ENCODE assay signal across 9 cellular contexts in the genomic region with DNA sequence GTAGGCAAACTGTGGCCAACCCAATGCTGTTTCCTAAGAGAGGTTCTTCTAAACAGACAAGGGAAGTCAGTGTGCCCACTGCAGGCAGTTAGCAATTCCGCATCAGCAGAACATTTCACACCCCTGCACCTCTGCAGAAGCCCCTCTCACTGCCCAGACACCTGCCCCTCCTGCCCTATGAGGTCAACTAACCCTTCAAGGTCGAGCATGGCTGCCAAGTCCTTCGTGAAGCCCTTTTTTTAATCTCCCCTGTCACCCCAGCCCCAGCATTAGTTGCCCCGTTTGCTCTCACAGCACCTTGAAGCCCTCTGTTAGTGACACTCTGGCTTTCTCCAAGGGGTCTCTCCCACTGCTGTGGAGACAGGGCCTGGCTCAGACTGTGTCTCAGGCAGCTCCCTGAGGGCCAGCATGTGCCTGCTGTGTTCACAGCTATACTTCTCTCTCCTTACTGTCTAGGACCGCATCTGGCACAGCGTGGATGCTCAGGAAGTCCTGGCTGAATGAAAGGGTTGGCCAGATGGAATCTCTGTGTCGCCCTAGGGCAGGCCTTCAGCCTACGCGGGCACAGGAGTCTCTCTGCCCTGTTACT. TPM values are rescaled to one million over a fixed set of nuclear protein-coding genes. Genes with fewer than 3 reads are reported as not detected.
DNase-seq lines count a peak whose midpoint lies in the region; ATAC-seq, FAIRE-seq and TF ChIP-seq lines count a peak whose summit lies in the region.
"Had no signal": no experiment of that assay in that cellular context is flagged by ENCODE, and none has a peak within 500 bp of the region (broad histone marks: within the 10 kb centered on the region; RNA-seq: fewer than 3 reads in every experiment).

No MANE protein-coding gene starts in this region.

- TF ChIP-seq POLR2A in H1 (IDR thresholded peaks at IDR 0.05; ENCODE audit: control extremely low read depth in 1 of 2, low read depth in 2 of 2, low read length in 2 of 2): 0 out of 3 replicates have a peak, but pooled peaks of 1 of the 2 experiments have one; percentile 27

- H2BK15ac ChIP-seq in H1 (ENCODE audit: low read length): no peak overlapping the region

- WGBS in H1 (ENCODE audit: extremely low coverage in 1 of 2, insufficient coverage in 1 of 2, insufficient read length in 1 of 2, insufficient replicate concordance in 2 of 2, low coverage in 1 of 2, low lambda C conversion rate in 2 of 2, missing lambda C conversion rate in 1 of 2), 2 experiments: 93% methylated on average over 9 of the region's 9 CpGs; no CpG with 5 or more reads in 1 of the 2 experiments
- 83 to 86% (median 84%) methylated on average over 9 of the region's 9 CpGs for WGBS in small intestine, 3 donors

- CTCF ChIA-PET in H1 (lab: Charles Lee; ENCODE audit: partially characterized antibody): interaction anchor here (1.0 to 4.8 kb wide), 5 partner anchors 8 to 138 kb away, joined by 3 to 48 read pairs (median 4); no protein-coding TSS in a partner anchor

- no peak overlapping the region for H2BK120ac ChIP-seq in H1 (replicated peaks; ENCODE audit: low read depth, low read length)

- peaks cover 19% of the 10 kb centered on the region for H3K4me1 ChIP-seq in GM23338 (ENCODE audit: insufficient read depth)
- H3K4me1 ChIP-seq in H1 (replicated peaks in 1 of 4; ENCODE audit: control insufficient read depth in 3 of 4, insufficient read depth in 4 of 4, low read length in 3 of 4): peaks cover 3 to 36% (median 11%) of the 10 kb centered on the region in 4 experiments; a peak in 6 of 7 replicates
- H3K4me1 ChIP-seq in small intestine (ENCODE audit: control insufficient read depth in 2 of 2, insufficient read depth in 1 of 2, low read depth in 1 of 2, low read length in 1 of 2): peaks cover 16 to 24% of the 10 kb centered on the region in 2 donors
- peaks cover 62 to 99% of the 10 kb centered on the region in 2 donors for H3K4me1 ChIP-seq in left lung

- POLR2A ChIA-PET in H1 (lab: Charles Lee; ENCODE audit: partially characterized antibody): interaction anchor here (1.0 to 5.1 kb wide), 6 partner anchors 9 to 153 kb away, joined by 3 to 40 read pairs (median 7); no protein-coding TSS in a partner anchor

- H3K79me2 ChIP-seq in GM23338 (replicated peaks; ENCODE audit: insufficient read depth) (peaks cover 100% of the 10 kb centered on the region), H1 (ENCODE audit: control insufficient read depth in 1 of 2, insufficient read depth in 2 of 2, low read length in 2 of 2) (peaks cover 14 to 100% of the 10 kb centered on the region in 2 experiments; a peak in 3 of 4 replicates)

- ATAC-seq in GM23338 (no peak), left lung (no peak)

- H2AK5ac ChIP-seq in H1 (ENCODE audit: low read depth, low read length): no peak overlapping the region

- no peak overlapping the region for H2BK20ac ChIP-seq in H1 (ENCODE audit: low read length)

- intact Hi-C loops in left lung (cut with DNase I): no loop called here

- H3K23me2 ChIP-seq in H1 (ENCODE audit: low read depth, low read length): no peaks in the 10 kb centered on the region

- H3K4me3 ChIP-seq in GM23338 (no peak overlapping the region), H1 (ENCODE audit: extremely low read depth in 1 of 4, insufficient read depth in 2 of 4, low read depth in 3 of 4, low read length in 4 of 4) (no peak overlapping the region), small intestine (ENCODE audit: low read depth in 1 of 2, low read length in 2 of 2) (no peak overlapping the region), left lung (no peak overlapping the region)
- H3K4me3 ChIP-seq: SK-N-MC had no signal

- no peak overlapping the region for H3K4me3 Mint-ChIP-seq in GM23338

- TF ChIP-seq CTCF in GM23338 (conservative IDR thresholded peaks at IDR 0.05; ENCODE audit: low read depth in 2 of 2) (no peak), H1 (IDR thresholded peaks at IDR 0.05; ENCODE audit: control extremely low read depth in 1 of 3, insufficient read depth in 1 of 3, low read depth in 1 of 3, low read length in 3 of 3) (no peak), left lung (IDR thresholded peaks at IDR 0.05) (no peak)

- H3K23ac ChIP-seq in H1 (ENCODE audit: insufficient read length): no peak overlapping the region

- H3K9me3 ChIP-seq in H1 (ENCODE audit: insufficient read depth in 2 of 2, low read depth in 1 of 2, low read length in 1 of 2): no peaks in the 10 kb centered on the region
- no peaks in the 10 kb centered on the region for H3K9me3 ChIP-seq in small intestine (ENCODE audit: control insufficient read depth, low read depth)
- no peaks in the 10 kb centered on the region for H3K9me3 ChIP-seq in left lung

- H3K79me1 ChIP-seq in H1 (ENCODE audit: low read depth, low read length): peaks cover 28% of the 10 kb centered on the region

- no peak for TF ChIP-seq EP300 in H1 (IDR thresholded peaks at IDR 0.05; ENCODE audit: borderline replicate concordance in 1 of 2, low read depth in 2 of 2, low read length in 2 of 2)

- no peaks in the 10 kb centered on the region; the same call in 2 of the 3 replicates for H3K9me3 Mint-ChIP-seq in GM23338

- no peak overlapping the region for H3K56ac ChIP-seq in H1 (replicated peaks; ENCODE audit: insufficient read length, low read depth, low read length)

- peak overlapping the region; percentile 4; the same call in 1 of the 2 replicates for H2BK5ac ChIP-seq in H1 (ENCODE audit: low read depth, low read length)

- no peak overlapping the region for H4K5ac ChIP-seq in H1 (ENCODE audit: insufficient read length, low read depth, low read length)

- peak overlapping the region; percentile 19; the same call in 1 of the 2 replicates for H3K27ac Mint-ChIP-seq in GM23338

- H4K20me1 ChIP-seq in GM23338 (replicated peaks; ENCODE audit: insufficient read depth) (peaks cover 71% of the 10 kb centered on the region), H1 (replicated peaks in 1 of 2; ENCODE audit: control insufficient read depth in 1 of 2, insufficient read depth in 2 of 2, low read length in 2 of 2) (peaks cover 61 to 80% of the 10 kb centered on the region in 2 experiments)

- peaks cover 21% of the 10 kb centered on the region for H3F3A ChIP-seq in GM23338 (replicated peaks; ENCODE audit: low read depth)

- no peak overlapping the region for H3K9ac ChIP-seq in H1 (replicated peaks in 1 of 4; ENCODE audit: extremely low read depth in 1 of 4, low read depth in 3 of 4, low read length in 3 of 4)

- no peak for TF ChIP-seq RAD21 in H1 (IDR thresholded peaks at IDR 0.05 in 1 of 2, conservative IDR thresholded peaks at IDR 0.05 in 1 of 2; ENCODE audit: low read depth in 2 of 2, low read length in 2 of 2)

- no peak overlapping the region for H2AFZ ChIP-seq in GM23338
- H2AFZ ChIP-seq in H1 (ENCODE audit: low read length): no peak overlapping the region

- no peaks in the 10 kb centered on the region for H3K9me2 ChIP-seq in GM23338 (ENCODE audit: insufficient read depth)

- H2BK12ac ChIP-seq in H1 (ENCODE audit: low read depth, low read length): no peak overlapping the region

- peaks cover 71% of the 10 kb centered on the region for H3K36me3 ChIP-seq in GM23338 (ENCODE audit: insufficient read depth)
- peaks cover 39 to 93% (median 70%) of the 10 kb centered on the region in 4 experiments for H3K36me3 ChIP-seq in H1 (ENCODE audit: control insufficient read depth in 2 of 4, insufficient read depth in 4 of 4, low read length in 3 of 4)
- H3K36me3 ChIP-seq in small intestine (ENCODE audit: control insufficient read depth in 2 of 2, insufficient read depth in 2 of 2, low read length in 2 of 2): no peaks in the 10 kb centered on the region
- H3K36me3 ChIP-seq in left lung: no peaks in the 10 kb centered on the region

- H3K14ac ChIP-seq in H1 (ENCODE audit: insufficient read length): no peak overlapping the region

- H3K27me3 Mint-ChIP-seq in GM23338 (ENCODE audit: insufficient read depth, low read depth, poor library complexity): peaks cover 25% of the 10 kb centered on the region

- H3K4me2 ChIP-seq in GM23338: no peak overlapping the region
- no peak overlapping the region for H3K4me2 ChIP-seq in H1 (ENCODE audit: insufficient read depth in 1 of 2, low read depth in 2 of 2, low read length in 2 of 2)

- DNase-seq in GM23338 (ENCODE audit: low spot score) (no peak), RPMI7951 (ENCODE audit: low read depth) (peak; percentile 49), H1 (ENCODE audit: low read depth in 1 of 2, low spot score in 2 of 2) (no peak), small intestine (no peak), left lung (no peak), GDM1 (lab: John Stamatoyannopoulos, UW) (no peak)
- no peak for DNase-seq in stimulated activated naive CD4-positive, alpha-beta T cell treated with Interleukin-2 at 50 U/mL for 16 hours (lab: John Stamatoyannopoulos, UW)
- DNase-seq: NCI-H1436 had no signal

- FAIRE-seq in H1 (lab: Jason Lieb, UNC) (no peak), small intestine (lab: Jason Lieb, UNC) (no peak)

- H4K91ac ChIP-seq in H1 (replicated peaks; ENCODE audit: insufficient read length, low read length): no peak overlapping the region

- H3K4ac ChIP-seq in H1 (replicated peaks; ENCODE audit: insufficient read length, low read depth, low read length): no peak overlapping the region

- H3K27me3 ChIP-seq in GM23338 (ENCODE audit: insufficient read depth) (no peaks in the 10 kb centered on the region), H1 (replicated peaks in 1 of 4; ENCODE audit: control insufficient read depth in 3 of 4, extremely low read depth in 1 of 4, insufficient read depth in 3 of 4, low read length in 3 of 4) (no peaks in the 10 kb centered on the region), small intestine (ENCODE audit: control insufficient read depth in 2 of 2, insufficient read depth in 2 of 2, low read length in 2 of 2) (no peaks in the 10 kb centered on the region), left lung (no peaks in the 10 kb centered on the region)

- H3K36me3 Mint-ChIP-seq in GM23338 (ENCODE audit: low read depth): peaks cover 95% of the 10 kb centered on the region

- peak overlapping the region; percentile 50; the same call in 1 of the 2 replicates for H3K27ac ChIP-seq in GM23338 (ENCODE audit: low read depth)
- no peak overlapping the region for H3K27ac ChIP-seq in H1 (ENCODE audit: low read depth, low read length)
- H3K27ac ChIP-seq in small intestine (ENCODE audit: low read depth in 1 of 2, low read length in 1 of 2): peak overlapping the region; percentile 6 to 44
- peak overlapping the region in 1 of 2 donors; percentile 78 for H3K27ac ChIP-seq in left lung
- H3K27ac ChIP-seq: SK-N-MC had no signal

- no peak overlapping the region for H4K8ac ChIP-seq in H1 (ENCODE audit: extremely low read depth, insufficient read depth, low read length)

- H3K4me1 Mint-ChIP-seq in GM23338: peaks cover 66% of the 10 kb centered on the region

- no peak overlapping the region for H3K18ac ChIP-seq in H1 (ENCODE audit: extremely low read depth, low read length)

RNA-seq across cellular contexts. Expression of a gene that starts 20.0 kb away (rescaled TPM):
- total RNA-seq in GM23338 (2014; rRNA removed; shearing (Covaris generic)): 305 and 479 TPM in 2 replicates
- 63.9 and 66.1 TPM in 2 replicates for polyA plus RNA-seq in GM23338 (2016; fragmentation: Nextera tagmentation; extraction: Ambion mirVana)
- total RNA-seq in RPMI7951 (2014; rRNA removed; shearing (Covaris generic)): 192 and 248 TPM in 2 replicates
- 230 and 239 TPM in 2 replicates for total RNA-seq in H1 (2021; fragmentation: NEBNext Ultra II Directional; extraction: Animal tissue kit (Norgen Biotek cat#: 25700))
- 308 and 434 TPM in 2 replicates for polyA plus RNA-seq in H1 (2011; rRNA removed)
- 236 TPM for polyA plus RNA-seq in H1 (2011; cell fraction: cytosol; rRNA removed)
- 357 TPM for polyA plus RNA-seq in H1 (2011; cell fraction: nucleus; rRNA removed)
- polyA plus RNA-seq in H1 (2012, experiment 1 of 2): 162 to 242 TPM (median 209 TPM) in 4 replicates
- polyA plus RNA-seq in H1 (2012, experiment 2 of 2): 247 TPM
- 529 TPM for polyA plus RNA-seq in H1 (2013, experiment 1 of 2)
- 510 TPM for polyA plus RNA-seq in H1 (2013, experiment 2 of 2)
- 208 and 234 TPM in 2 replicates for polyA minus RNA-seq in H1 (2011; rRNA and poly(A)+ RNA removed)
- 142 TPM for polyA minus RNA-seq in H1 (2011; cell fraction: cytosol; rRNA and poly(A)+ RNA removed)
- 197 TPM for polyA minus RNA-seq in H1 (2011; cell fraction: nucleus; rRNA and poly(A)+ RNA removed)
- polyA plus RNA-seq in small intestine: 10 to 100 TPM in 1 of 3 donors, 1 to 10 TPM in 2; 1.1 to 13.5 (median 3.2) TPM
- 10 to 100 TPM; 10.5 to 12.1 TPM for total RNA-seq in left lung

Comparison
In these comparisons a context has a peak if more than half of its experiments do, and no peak if none do; other contexts are left out.
1. RNA of a gene that starts 20.0 kb away (total RNA-seq): 305 to 479 TPM in GM23338, 230 to 239 TPM in H1 and 192 to 248 TPM in RPMI7951; 10.5 to 12.1 TPM in left lung; every median in the first group is over 10 times any median in the second.